ENCODE assay signal across 8 cellular contexts in genomic region chr5:124952079-124952478, GRCh38.
DNase-seq lines count a peak whose midpoint lies in the region; ATAC-seq, FAIRE-seq and TF ChIP-seq lines count a peak whose summit lies in the region.

No MANE protein-coding gene starts in this region.

- H3K79me2 ChIP-seq in OCI-LY3 (ENCODE audit: low read length), result no peaks in the 10 kb centered on the region

- TF ChIP-seq CTCF in 22Rv1 (IDR thresholded peaks at IDR 0.05) (no peak), OCI-LY3 (IDR thresholded peaks at IDR 0.05; ENCODE audit: low read depth, low read length) (no peak), nephron progenitor cell (IDR thresholded peaks at IDR 0.05) (no peak)

- ATAC-seq in HG02970 (IDR thresholded peaks at IDR 0.05; ENCODE audit: low FRiP score, unreplicated experiment) (peak; percentile 94), aorta (ENCODE audit: low FRiP score) (no peak)

- FAIRE-seq in GM19239 (lab: Jason Lieb, UNC), result no peak

- peaks cover 4% of the 10 kb centered on the region for H3K9me3 Mint-ChIP-seq in nephron progenitor cell

- H3K36me3 ChIP-seq in OCI-LY3 (replicated peaks; ENCODE audit: low read depth, low read length) (no peaks in the 10 kb centered on the region), aorta (ENCODE audit: control insufficient read depth in 1 of 2, insufficient read depth in 2 of 2, low read length in 1 of 2) (no peaks in the 10 kb centered on the region)

- no peaks in the 10 kb centered on the region for H3K27me3 Mint-ChIP-seq in nephron progenitor cell (ENCODE audit: low read depth, poor library complexity)

- no peaks in the 10 kb centered on the region for H3K27me3 ChIP-seq in OCI-LY3 (ENCODE audit: low read depth, low read length)
- no peaks in the 10 kb centered on the region for H3K27me3 ChIP-seq in aorta (ENCODE audit: control insufficient read depth in 1 of 2, insufficient read depth in 2 of 2, low read length in 1 of 2)

- DNase-seq in GM19239 (ENCODE audit: insufficient read length, low spot score) (peak; percentile 13), nephron progenitor cell (no peak), aorta (no peak), 8988T (no peak), RKO (ENCODE audit: low spot score) (no peak)

- H3K4me2 ChIP-seq in OCI-LY3 (ENCODE audit: low read length), result peak overlapping the region; percentile 66

- H4K20me1 ChIP-seq in OCI-LY3 (ENCODE audit: insufficient read depth, low read length), result no peaks in the 10 kb centered on the region

- H3K27ac ChIP-seq in 22Rv1 (peak overlapping the region; percentile 66; the same call in 1 of the 2 replicates), OCI-LY3 (ENCODE audit: low read length) (peak overlapping the region; percentile 81), aorta (ENCODE audit: low read depth in 1 of 2, low read length in 2 of 2) (no peak overlapping the region)

- peak overlapping the region; percentile 75; the same call in 1 of the 2 replicates for H2AFZ ChIP-seq in OCI-LY3 (ENCODE audit: low read depth, low read length)

- no peak overlapping the region for H3K4me3 Mint-ChIP-seq in nephron progenitor cell

- H3K9me3 ChIP-seq in OCI-LY3 (ENCODE audit: insufficient read depth, low read length) (no peaks in the 10 kb centered on the region), aorta (ENCODE audit: control insufficient read depth, low read length) (no peaks in the 10 kb centered on the region)

- H3K9ac ChIP-seq in OCI-LY3 (ENCODE audit: low read length), result peak overlapping the region; percentile 57

- no peaks in the 10 kb centered on the region for H3K36me3 Mint-ChIP-seq in nephron progenitor cell (ENCODE audit: low read depth)

- H3K4me1 ChIP-seq in OCI-LY3 (ENCODE audit: low read length), result peaks cover 23% of the 10 kb centered on the region
- no peaks in the 10 kb centered on the region for H3K4me1 ChIP-seq in aorta (ENCODE audit: control insufficient read depth in 1 of 2, insufficient read depth in 2 of 2, low read length in 2 of 2)

- H3K27ac Mint-ChIP-seq in nephron progenitor cell, result no peak overlapping the region

- peaks cover 35% of the 10 kb centered on the region for H3K4me1 Mint-ChIP-seq in nephron progenitor cell

- peak overlapping the region; percentile 51 for H3K4me3 ChIP-seq in OCI-LY3 (ENCODE audit: low read length)
- no peak overlapping the region for H3K4me3 ChIP-seq in aorta (ENCODE audit: low read length in 2 of 2)

- WGBS in aorta, 2 donors, result 97% methylated on average over 7 of the region's 7 CpGs

- intact Hi-C loops in aorta (cut with DNase I), result no loop called here

Comparison
In these comparisons a context has a peak if more than half of its experiments do, and no peak if none do; other contexts are left out.
1. H3K27ac ChIP-seq: peak in 22Rv1 (single experiment) and OCI-LY3 (single experiment); none in aorta (0 of 2).